Comparison of ENCODE assay signal across 7 cellular contexts in genomic region chr14:93112891-93113677, GRCh38. TPM values are rescaled to one million over a fixed set of nuclear protein-coding genes. Genes with fewer than 3 reads are reported as not detected.
DNase-seq lines count a peak whose midpoint lies in the region; ATAC-seq, FAIRE-seq and TF ChIP-seq lines count a peak whose summit lies in the region.

No MANE protein-coding gene starts in this region.

- no peaks in the 10 kb centered on the region for H3K27me3 ChIP-seq in aorta (ENCODE audit: control insufficient read depth in 1 of 2, insufficient read depth in 2 of 2, low read length in 1 of 2)

- peak overlapping the region in 1 of 2 donors; percentile 2 for H3K4me3 ChIP-seq in aorta (ENCODE audit: low read length in 2 of 2)

- H3K27me3 Mint-ChIP-seq in T-helper 1 cell treated with Interleukin-12 subunit alpha and Interleukin-12 subunit beta and Interleukin-4 antibody, amounts not matched to agents 30 μg/mL and 1 μg/mL, for 36 hours (ENCODE audit: low read depth), result no peaks in the 10 kb centered on the region

- H3K4me1 Mint-ChIP-seq in T-helper 1 cell treated with Interleukin-12 subunit alpha and Interleukin-12 subunit beta and Interleukin-4 antibody, amounts not matched to agents 30 μg/mL and 1 μg/mL, for 36 hours (ENCODE audit: low read depth), result peaks cover 31% of the 10 kb centered on the region

- no peaks in the 10 kb centered on the region for H3K36me3 Mint-ChIP-seq in T-helper 1 cell treated with Interleukin-12 subunit alpha and Interleukin-12 subunit beta and Interleukin-4 antibody, amounts not matched to agents 30 μg/mL and 1 μg/mL, for 36 hours (ENCODE audit: low read depth)

- intact Hi-C loops in aorta (cut with DNase I), result loop anchor here (2.0 kb wide), 2 partner anchors 24 to 160 kb away; no protein-coding TSS in a partner anchor

- H3K36me3 ChIP-seq in aorta (ENCODE audit: control insufficient read depth in 1 of 2, insufficient read depth in 2 of 2, low read length in 1 of 2), result no peaks in the 10 kb centered on the region

- no peak for TF ChIP-seq POLR2A in GM12892 (IDR thresholded peaks at IDR 0.05; ENCODE audit: low read depth, low read length)

- peak overlapping the region in 1 of 2 donors; percentile 11 for H3K27ac ChIP-seq in aorta (ENCODE audit: low read depth in 1 of 2, low read length in 2 of 2)

- no peaks in the 10 kb centered on the region for H3K9me3 Mint-ChIP-seq in T-helper 1 cell treated with Interleukin-12 subunit alpha and Interleukin-12 subunit beta and Interleukin-4 antibody, amounts not matched to agents 30 μg/mL and 1 μg/mL, for 36 hours

- peak; percentile 91 for FAIRE-seq in GM12892 (lab: Jason Lieb, UNC)

- peak; percentile 60 for DNase-seq in GM12892 (ENCODE audit: insufficient read length)
- DNase-seq in NCI-H1048 (lab: John Stamatoyannopoulos, UW), result peak; percentile 44
- DNase-seq in anterior cingulate cortex (lab: John Stamatoyannopoulos, UW), result peak in 54 of 58 donors; percentile 14 to 91 (median 56)
- DNase-seq in hepatic stellate cell (ENCODE audit: low spot score), result peak; percentile 80
- peak; percentile 76 for DNase-seq in retina
- DNase-seq in aorta, result peak; percentile 84 to 89

- H3K4me1 ChIP-seq in aorta (ENCODE audit: control insufficient read depth in 1 of 2, insufficient read depth in 2 of 2, low read length in 2 of 2), result no peaks in the 10 kb centered on the region

- H3K9me3 ChIP-seq in aorta (ENCODE audit: control insufficient read depth, low read length), result no peaks in the 10 kb centered on the region

- WGBS in aorta, 2 donors, result 23 to 25% methylated on average over 15 of the region's 15 CpGs

- peak overlapping the region; percentile 95 for H3K27ac Mint-ChIP-seq in T-helper 1 cell treated with Interleukin-12 subunit alpha and Interleukin-12 subunit beta and Interleukin-4 antibody, amounts not matched to agents 30 μg/mL and 1 μg/mL, for 36 hours

- ATAC-seq in aorta (ENCODE audit: low FRiP score), result peak; percentile 30

- peak overlapping the region; percentile 83 for H3K4me3 Mint-ChIP-seq in T-helper 1 cell treated with Interleukin-12 subunit alpha and Interleukin-12 subunit beta and Interleukin-4 antibody, amounts not matched to agents 30 μg/mL and 1 μg/mL, for 36 hours

RNA-seq across cellular contexts. Expression of gene ITPK1, which starts 2.6 kb away (rescaled TPM):
- 22.0 TPM for polyA plus RNA-seq in GM12892 (2012; ENCODE audit: missing spikeins)
- total RNA-seq in aorta, result 10 to 100 TPM; 50.8 to 69.5 TPM
- 10 to 100 TPM; 39.7 to 57.5 TPM for polyA plus RNA-seq in aorta
